In the genomic region with DNA sequence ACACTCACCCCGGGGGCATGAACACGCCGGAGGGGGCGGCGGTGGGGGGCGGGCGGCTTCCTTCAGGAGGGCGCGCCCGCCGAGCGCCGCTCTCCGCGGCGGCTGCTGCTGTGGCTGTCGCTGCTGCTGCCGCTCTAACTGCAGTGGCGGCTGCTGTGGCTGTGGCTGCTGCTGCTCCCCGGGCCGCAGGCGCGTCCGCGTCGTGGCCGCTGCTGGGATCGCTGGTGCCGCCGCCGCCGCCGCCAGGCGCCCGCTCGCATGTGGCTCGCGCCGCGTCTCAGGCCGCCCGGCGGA, we compare ENCODE assay signal across 8 cellular contexts. TPM values are rescaled to one million over a fixed set of nuclear protein-coding genes. Genes with fewer than 3 reads are reported as not detected.
A peak's percentile ranks its signal among the peaks of the same experiment; 100 is the strongest.
DNase-seq lines count a peak whose midpoint lies in the region; ATAC-seq lines count a peak whose summit lies in the region.

Gene BBC3 (minus strand): TSS at position 279 of the 294 bp plus-strand sequence. CDS start 2,768 bp downstream, outside the sequence.

- H3K9ac ChIP-seq in BLaER1 treated with 17β-estradiol and CSF1 and Interleukin-3, amounts not matched to agents 10 nM and 100 nM, result peak within 1 kb of the TSS; percentile 87 to 99 (median 95)

- intact Hi-C loops in dendritic cell treated with granulocyte-macrophage colony-stimulating factor and Interleukin-4, amounts not matched to agents 40 ng/mL and 50 ng/mL, for 4 days (cut with micrococcal nuclease), result no loop called here

- H3K27ac ChIP-seq in BLaER1 treated with 17β-estradiol and CSF1 and Interleukin-3, amounts not matched to agents 10 nM and 100 nM, result peak within 1 kb of the TSS; percentile 95 to 100 (median 96); a peak in 21 of 22 replicates

- H3K36me3 ChIP-seq in BLaER1 treated with 17β-estradiol and CSF1 and Interleukin-3, amounts not matched to agents 10 nM and 100 nM, result no peaks in the 10 kb centered on the region

- H4K20me1 ChIP-seq in BLaER1 treated with 17β-estradiol and CSF1 and Interleukin-3, amounts not matched to agents 10 nM and 100 nM, result peaks cover 0 to 24% (median 15%) of the 10 kb centered on the region in 11 experiments; a peak in 10 of 22 replicates

- H3K9me3 Mint-ChIP-seq in dendritic cell treated with granulocyte-macrophage colony-stimulating factor and Interleukin-4, amounts not matched to agents 40 ng/mL and 50 ng/mL, for 4 days, result no peaks in the 10 kb centered on the region
- no peaks in the 10 kb centered on the region for H3K9me3 Mint-ChIP-seq in naive thymus-derived CD8-positive, alpha-beta T cell

- peak within 1 kb of the TSS; percentile 76 to 90 (median 83) for H3K4me3 ChIP-seq in BLaER1 treated with 17β-estradiol and CSF1 and Interleukin-3, amounts not matched to agents 10 nM and 100 nM
- H3K4me3 ChIP-seq in Jurkat, Clone E6-1 (ENCODE audit: low read length), result peak within 1 kb of the TSS; percentile 58

- peaks cover 18 to 57% (median 50%) of the 10 kb centered on the region in 10 experiments for H3K4me1 ChIP-seq in BLaER1 treated with 17β-estradiol and CSF1 and Interleukin-3, amounts not matched to agents 10 nM and 100 nM

- peak; percentile 15 to 23 for ATAC-seq in naive thymus-derived CD8-positive, alpha-beta T cell
- ATAC-seq in HG02642 (IDR thresholded peaks at IDR 0.05; ENCODE audit: poor library complexity, unreplicated experiment), result no peak
- ATAC-seq in GM21381 (IDR thresholded peaks at IDR 0.05; ENCODE audit: unreplicated experiment), result no peak
- no peak for ATAC-seq in HG02763 (IDR thresholded peaks at IDR 0.05; ENCODE audit: unreplicated experiment)

- POLR2A ChIA-PET in naive thymus-derived CD8-positive, alpha-beta T cell (lab: Charles Lee), result no interaction called here

- peaks cover 25% of the 10 kb centered on the region for H3K4me1 Mint-ChIP-seq in dendritic cell treated with granulocyte-macrophage colony-stimulating factor and Interleukin-4, amounts not matched to agents 40 ng/mL and 50 ng/mL, for 4 days (ENCODE audit: low read depth)
- peaks cover 15 to 31% (median 23%) of the 10 kb centered on the region in 4 donors for H3K4me1 Mint-ChIP-seq in naive thymus-derived CD8-positive, alpha-beta T cell

- H3K27me3 Mint-ChIP-seq in dendritic cell treated with granulocyte-macrophage colony-stimulating factor and Interleukin-4, amounts not matched to agents 40 ng/mL and 50 ng/mL, for 4 days, result peaks cover 24% of the 10 kb centered on the region
- no peaks in the 10 kb centered on the region for H3K27me3 Mint-ChIP-seq in naive thymus-derived CD8-positive, alpha-beta T cell

- H3K9me3 ChIP-seq in BLaER1 treated with 17β-estradiol and CSF1 and Interleukin-3, amounts not matched to agents 10 nM and 100 nM (replicated peaks in 1 of 11), result no peaks in the 10 kb centered on the region

- H3K27me3 ChIP-seq in BLaER1 treated with 17β-estradiol and CSF1 and Interleukin-3, amounts not matched to agents 10 nM and 100 nM, result peaks cover 0 to 20% (median 4%) of the 10 kb centered on the region in 11 experiments; a peak in 9 of 22 replicates

- peaks cover 5% of the 10 kb centered on the region for H3K36me3 Mint-ChIP-seq in dendritic cell treated with granulocyte-macrophage colony-stimulating factor and Interleukin-4, amounts not matched to agents 40 ng/mL and 50 ng/mL, for 4 days (ENCODE audit: low read depth)
- H3K36me3 Mint-ChIP-seq in naive thymus-derived CD8-positive, alpha-beta T cell, result no peaks in the 10 kb centered on the region

- peak within 1 kb of the TSS; percentile 89 to 99 (median 94) for H3K4me2 ChIP-seq in BLaER1 treated with 17β-estradiol and CSF1 and Interleukin-3, amounts not matched to agents 10 nM and 100 nM

- H3K4me3 Mint-ChIP-seq in dendritic cell treated with granulocyte-macrophage colony-stimulating factor and Interleukin-4, amounts not matched to agents 40 ng/mL and 50 ng/mL, for 4 days, result peak within 1 kb of the TSS; percentile 67
- peak within 1 kb of the TSS; percentile 48 to 87 (median 82) for H3K4me3 Mint-ChIP-seq in naive thymus-derived CD8-positive, alpha-beta T cell

- no peak for DNase-seq in Jurkat, Clone E6-1 (ENCODE audit: low read depth, low spot score)
- peak in 2 of 10 donors; percentile 45 to 75 for DNase-seq in naive thymus-derived CD8-positive, alpha-beta T cell
- DNase-seq in SK-N-DZ (ENCODE audit: low spot score), result no peak

- peak within 1 kb of the TSS; percentile 75 for H3K27ac Mint-ChIP-seq in dendritic cell treated with granulocyte-macrophage colony-stimulating factor and Interleukin-4, amounts not matched to agents 40 ng/mL and 50 ng/mL, for 4 days
- H3K27ac Mint-ChIP-seq in naive thymus-derived CD8-positive, alpha-beta T cell, result peak within 1 kb of the TSS; percentile 66 to 95 (median 92)

RNA-seq across cellular contexts. Expression of gene BBC3, which starts in this region (rescaled TPM):
- 3.5 TPM for polyA plus RNA-seq in Jurkat, Clone E6-1 (2012; ENCODE audit: insufficient read depth, insufficient read length)
- 10 to 100 TPM; 37.0 to 37.4 TPM for total RNA-seq in naive thymus-derived CD8-positive, alpha-beta T cell
- 10 to 100 TPM in 1 of 3 donors, 1 to 10 TPM in 2; 7.2 to 13.0 (median 7.3) TPM for polyA plus RNA-seq in naive thymus-derived CD8-positive, alpha-beta T cell
- 5.3 and 8.5 TPM in 2 replicates for polyA plus RNA-seq in SK-N-DZ (2014; cell fraction: cytosol; rRNA removed)
- polyA plus RNA-seq in SK-N-DZ (2014; cell fraction: nucleus; rRNA removed), result 6.3 and 9.1 TPM in 2 replicates

Comparison
In these comparisons a context has a peak if more than half of its experiments do, and no peak if none do; other contexts are left out.
1. ATAC-seq: peak in naive thymus-derived CD8-positive, alpha-beta T cell (2 of 2); none in HG02642 (single experiment), GM21381 (single experiment) and HG02763 (single experiment).